Comparison of ENCODE assay signal across 1 cellular context in genomic region chr10:75209325-75210192, GRCh38.
TF ChIP-seq lines count a peak whose summit lies in the region.

No MANE protein-coding gene starts in this region.

TF ChIP-seq in K562, 482 proteins besides CTCF, POLR2A, EP300 and RAD21 (continued from another document and continues in another):
- TF ChIP-seq, protein P1, sequence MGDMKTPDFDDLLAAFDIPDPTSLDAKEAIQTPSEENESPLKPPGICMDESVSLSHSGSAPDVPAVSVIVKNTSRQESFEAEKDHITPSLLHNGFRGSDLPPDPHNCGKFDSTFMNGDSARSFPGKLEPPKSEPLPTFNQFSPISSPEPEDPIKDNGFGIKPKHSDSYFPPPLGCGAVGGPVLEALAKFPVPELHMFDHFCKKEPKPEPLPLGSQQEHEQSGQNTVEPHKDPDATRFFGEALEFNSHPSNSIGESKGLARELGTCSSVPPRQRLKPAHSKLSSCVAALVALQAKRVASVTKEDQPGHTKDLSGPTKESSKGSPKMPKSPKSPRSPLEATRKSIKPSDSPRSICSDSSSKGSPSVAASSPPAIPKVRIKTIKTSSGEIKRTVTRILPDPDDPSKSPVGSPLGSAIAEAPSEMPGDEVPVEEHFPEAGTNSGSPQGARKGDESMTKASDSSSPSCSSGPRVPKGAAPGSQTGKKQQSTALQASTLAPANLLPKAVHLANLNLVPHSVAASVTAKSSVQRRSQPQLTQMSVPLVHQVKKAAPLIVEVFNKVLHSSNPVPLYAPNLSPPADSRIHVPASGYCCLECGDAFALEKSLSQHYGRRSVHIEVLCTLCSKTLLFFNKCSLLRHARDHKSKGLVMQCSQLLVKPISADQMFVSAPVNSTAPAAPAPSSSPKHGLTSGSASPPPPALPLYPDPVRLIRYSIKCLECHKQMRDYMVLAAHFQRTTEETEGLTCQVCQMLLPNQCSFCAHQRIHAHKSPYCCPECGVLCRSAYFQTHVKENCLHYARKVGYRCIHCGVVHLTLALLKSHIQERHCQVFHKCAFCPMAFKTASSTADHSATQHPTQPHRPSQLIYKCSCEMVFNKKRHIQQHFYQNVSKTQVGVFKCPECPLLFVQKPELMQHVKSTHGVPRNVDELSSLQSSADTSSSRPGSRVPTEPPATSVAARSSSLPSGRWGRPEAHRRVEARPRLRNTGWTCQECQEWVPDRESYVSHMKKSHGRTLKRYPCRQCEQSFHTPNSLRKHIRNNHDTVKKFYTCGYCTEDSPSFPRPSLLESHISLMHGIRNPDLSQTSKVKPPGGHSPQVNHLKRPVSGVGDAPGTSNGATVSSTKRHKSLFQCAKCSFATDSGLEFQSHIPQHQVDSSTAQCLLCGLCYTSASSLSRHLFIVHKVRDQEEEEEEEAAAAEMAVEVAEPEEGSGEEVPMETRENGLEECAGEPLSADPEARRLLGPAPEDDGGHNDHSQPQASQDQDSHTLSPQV (IDR thresholded peaks at IDR 0.05): peak; percentile 100
- TF ChIP-seq MTA3 (IDR thresholded peaks at IDR 0.05; ENCODE audit: borderline replicate concordance) (0 out of 2 replicates have a peak, but pooled peaks have one; percentile 10), SOX6 (IDR thresholded peaks at IDR 0.05) (no peak), ZNF140 (CRISPR knock-in tag; IDR thresholded peaks at IDR 0.05) (no peak), HNRNPUL1 (IDR thresholded peaks at IDR 0.05; ENCODE audit: low read length) (no peak), MAFG (tag; conservative IDR thresholded peaks at IDR 0.05) (peak; percentile 72), EP400 (IDR thresholded peaks at IDR 0.05) (no peak; the same call in 1 of the 2 replicates), KAT7 (CRISPR knock-in tag; IDR thresholded peaks at IDR 0.05; ENCODE audit: borderline replicate concordance) (no peak), ZNF175 (CRISPR knock-in tag; IDR thresholded peaks at IDR 0.05; ENCODE audit: low read depth) (peak; percentile 94), KAT8 (IDR thresholded peaks at IDR 0.05; ENCODE audit: low read depth) (no peak), ZNF699 (CRISPR knock-in tag; IDR thresholded peaks at IDR 0.05; ENCODE audit: insufficient replicate concordance) (no peak), ZC3H11A (IDR thresholded peaks at IDR 0.05; ENCODE audit: low read depth, low read length) (no peak), TCF3 (CRISPR knock-in tag; IDR thresholded peaks at IDR 0.05) (no peak), HDAC8 (tag; IDR thresholded peaks at IDR 0.05) (peak; percentile 88), MAFK (IDR thresholded peaks at IDR 0.05; ENCODE audit: low read length) (peak; percentile 50), TARDBP (IDR thresholded peaks at IDR 0.05) (no peak), GTF2A2 (tag; IDR thresholded peaks at IDR 0.05) (peak; percentile 78; the same call in 1 of the 2 replicates), ATF7 (IDR thresholded peaks at IDR 0.05) (no peak), MYC (IDR thresholded peaks at IDR 0.05; ENCODE audit: low read depth, low read length) (no peak), MYC (CRISPR knock-in tag; IDR thresholded peaks at IDR 0.05; ENCODE audit: borderline replicate concordance, low read depth) (peak; percentile 87; the same call in 1 of the 2 replicates), WHSC1 (IDR thresholded peaks at IDR 0.05; ENCODE audit: low read length) (no peak), ZC3H8 (IDR thresholded peaks at IDR 0.05) (no peak), LCOR (CRISPR knock-in tag; IDR thresholded peaks at IDR 0.05) (no peak), RBM14 (IDR thresholded peaks at IDR 0.05; ENCODE audit: borderline replicate concordance, insufficient read depth, low read depth, low read length) (no peak), SETDB1 (IDR thresholded peaks at IDR 0.05; ENCODE audit: low read length) (no peak), NR2C1 (IDR thresholded peaks at IDR 0.05) (no peak), NR2C1 (tag; IDR thresholded peaks at IDR 0.05) (peak; percentile 89), ZNF707 (CRISPR knock-in tag; conservative IDR thresholded peaks at IDR 0.05) (peak; percentile 59; the same call in 1 of the 2 replicates), JUND (IDR thresholded peaks at IDR 0.05; ENCODE audit: borderline replicate concordance, low read depth, low read length) (no peak), JUND (tag; IDR thresholded peaks at IDR 0.05; ENCODE audit: borderline replicate concordance, low read depth, low read length) (peak; percentile 63; the same call in 2 of the 3 replicates), ZNF76 (CRISPR knock-in tag; IDR thresholded peaks at IDR 0.05; ENCODE audit: borderline replicate concordance) (peak; percentile 97), ZNF57 (CRISPR knock-in tag; IDR thresholded peaks at IDR 0.05) (peak; percentile 78; the same call in 1 of the 2 replicates), ZBTB17 (CRISPR knock-in tag; IDR thresholded peaks at IDR 0.05) (peak; percentile 87), LARP7 (IDR thresholded peaks at IDR 0.05) (no peak), TCF7L2 (IDR thresholded peaks at IDR 0.05; ENCODE audit: low read depth, low read length) (no peak), ZNF830 (CRISPR knock-in tag; IDR thresholded peaks at IDR 0.05) (0 out of 2 replicates have a peak, but pooled peaks have one; percentile 53), ZBTB43 (CRISPR knock-in tag; IDR thresholded peaks at IDR 0.05) (peak; percentile 3; the same call in 1 of the 2 replicates), HNRNPL (IDR thresholded peaks at IDR 0.05; ENCODE audit: low read depth, low read length) (no peak), ZFP30 (CRISPR knock-in tag; IDR thresholded peaks at IDR 0.05; ENCODE audit: borderline replicate concordance) (no peak), POLR2G (IDR thresholded peaks at IDR 0.05; ENCODE audit: low read depth, low read length) (peak; percentile 48), ZNF232 (CRISPR knock-in tag; IDR thresholded peaks at IDR 0.05) (no peak), SMARCC2 (IDR thresholded peaks at IDR 0.05; ENCODE audit: low read depth) (no peak), MCM7 (IDR thresholded peaks at IDR 0.05) (no peak), ZFPM2 (CRISPR knock-in tag; IDR thresholded peaks at IDR 0.05) (0 out of 2 replicates have a peak, but pooled peaks have one; percentile 24), PHF8 (IDR thresholded peaks at IDR 0.05; ENCODE audit: borderline replicate concordance, low read length) (no peak; the same call in 1 of the 2 replicates), SUPT5H (IDR thresholded peaks at IDR 0.05) (no peak; the same call in 1 of the 2 replicates), ZNF184 (CRISPR knock-in tag; IDR thresholded peaks at IDR 0.05) (no peak), BRD4 (IDR thresholded peaks at IDR 0.05) (no peak), ZNF197 (CRISPR knock-in tag; IDR thresholded peaks at IDR 0.05; ENCODE audit: low read depth) (peak; percentile 95), ZBTB2 (IDR thresholded peaks at IDR 0.05) (peak; percentile 86), KLF1 (tag; IDR thresholded peaks at IDR 0.05) (peak; percentile 84), ZNF561 (CRISPR knock-in tag; conservative IDR thresholded peaks at IDR 0.05) (peak; percentile 48; the same call in 1 of the 2 replicates), TRIM24 (IDR thresholded peaks at IDR 0.05) (no peak), NEUROD1 (IDR thresholded peaks at IDR 0.05; ENCODE audit: borderline replicate concordance, low read depth, low read length, partially characterized antibody) (no peak), OTX1 (CRISPR knock-in tag; IDR thresholded peaks at IDR 0.05) (no peak), NFIX (CRISPR knock-in tag; IDR thresholded peaks at IDR 0.05; ENCODE audit: low read depth) (peak; percentile 37; the same call in 1 of the 2 replicates), ZNF41 (CRISPR knock-in tag; conservative IDR thresholded peaks at IDR 0.05) (peak; percentile 89), ZKSCAN1 (IDR thresholded peaks at IDR 0.05; ENCODE audit: low read depth, low read length) (no peak), ZNF764 (CRISPR knock-in tag; IDR thresholded peaks at IDR 0.05; ENCODE audit: low read depth) (no peak)
- TF ChIP-seq, protein P2, sequence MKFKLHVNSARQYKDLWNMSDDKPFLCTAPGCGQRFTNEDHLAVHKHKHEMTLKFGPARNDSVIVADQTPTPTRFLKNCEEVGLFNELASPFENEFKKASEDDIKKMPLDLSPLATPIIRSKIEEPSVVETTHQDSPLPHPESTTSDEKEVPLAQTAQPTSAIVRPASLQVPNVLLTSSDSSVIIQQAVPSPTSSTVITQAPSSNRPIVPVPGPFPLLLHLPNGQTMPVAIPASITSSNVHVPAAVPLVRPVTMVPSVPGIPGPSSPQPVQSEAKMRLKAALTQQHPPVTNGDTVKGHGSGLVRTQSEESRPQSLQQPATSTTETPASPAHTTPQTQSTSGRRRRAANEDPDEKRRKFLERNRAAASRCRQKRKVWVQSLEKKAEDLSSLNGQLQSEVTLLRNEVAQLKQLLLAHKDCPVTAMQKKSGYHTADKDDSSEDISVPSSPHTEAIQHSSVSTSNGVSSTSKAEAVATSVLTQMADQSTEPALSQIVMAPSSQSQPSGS (CRISPR knock-in tag; IDR thresholded peaks at IDR 0.05): no peak
- TF ChIP-seq, protein P3, sequence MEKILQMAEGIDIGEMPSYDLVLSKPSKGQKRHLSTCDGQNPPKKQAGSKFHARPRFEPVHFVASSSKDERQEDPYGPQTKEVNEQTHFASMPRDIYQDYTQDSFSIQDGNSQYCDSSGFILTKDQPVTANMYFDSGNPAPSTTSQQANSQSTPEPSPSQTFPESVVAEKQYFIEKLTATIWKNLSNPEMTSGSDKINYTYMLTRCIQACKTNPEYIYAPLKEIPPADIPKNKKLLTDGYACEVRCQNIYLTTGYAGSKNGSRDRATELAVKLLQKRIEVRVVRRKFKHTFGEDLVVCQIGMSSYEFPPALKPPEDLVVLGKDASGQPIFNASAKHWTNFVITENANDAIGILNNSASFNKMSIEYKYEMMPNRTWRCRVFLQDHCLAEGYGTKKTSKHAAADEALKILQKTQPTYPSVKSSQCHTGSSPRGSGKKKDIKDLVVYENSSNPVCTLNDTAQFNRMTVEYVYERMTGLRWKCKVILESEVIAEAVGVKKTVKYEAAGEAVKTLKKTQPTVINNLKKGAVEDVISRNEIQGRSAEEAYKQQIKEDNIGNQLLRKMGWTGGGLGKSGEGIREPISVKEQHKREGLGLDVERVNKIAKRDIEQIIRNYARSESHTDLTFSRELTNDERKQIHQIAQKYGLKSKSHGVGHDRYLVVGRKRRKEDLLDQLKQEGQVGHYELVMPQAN (IDR thresholded peaks at IDR 0.05; ENCODE audit: borderline replicate concordance): peak; percentile 50; the same call in 1 of the 2 replicates
- TF ChIP-seq, protein P4, sequence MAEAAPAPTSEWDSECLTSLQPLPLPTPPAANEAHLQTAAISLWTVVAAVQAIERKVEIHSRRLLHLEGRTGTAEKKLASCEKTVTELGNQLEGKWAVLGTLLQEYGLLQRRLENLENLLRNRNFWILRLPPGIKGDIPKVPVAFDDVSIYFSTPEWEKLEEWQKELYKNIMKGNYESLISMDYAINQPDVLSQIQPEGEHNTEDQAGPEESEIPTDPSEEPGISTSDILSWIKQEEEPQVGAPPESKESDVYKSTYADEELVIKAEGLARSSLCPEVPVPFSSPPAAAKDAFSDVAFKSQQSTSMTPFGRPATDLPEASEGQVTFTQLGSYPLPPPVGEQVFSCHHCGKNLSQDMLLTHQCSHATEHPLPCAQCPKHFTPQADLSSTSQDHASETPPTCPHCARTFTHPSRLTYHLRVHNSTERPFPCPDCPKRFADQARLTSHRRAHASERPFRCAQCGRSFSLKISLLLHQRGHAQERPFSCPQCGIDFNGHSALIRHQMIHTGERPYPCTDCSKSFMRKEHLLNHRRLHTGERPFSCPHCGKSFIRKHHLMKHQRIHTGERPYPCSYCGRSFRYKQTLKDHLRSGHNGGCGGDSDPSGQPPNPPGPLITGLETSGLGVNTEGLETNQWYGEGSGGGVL (CRISPR knock-in tag; IDR thresholded peaks at IDR 0.05): peak; percentile 78
- TF ChIP-seq, protein P5, sequence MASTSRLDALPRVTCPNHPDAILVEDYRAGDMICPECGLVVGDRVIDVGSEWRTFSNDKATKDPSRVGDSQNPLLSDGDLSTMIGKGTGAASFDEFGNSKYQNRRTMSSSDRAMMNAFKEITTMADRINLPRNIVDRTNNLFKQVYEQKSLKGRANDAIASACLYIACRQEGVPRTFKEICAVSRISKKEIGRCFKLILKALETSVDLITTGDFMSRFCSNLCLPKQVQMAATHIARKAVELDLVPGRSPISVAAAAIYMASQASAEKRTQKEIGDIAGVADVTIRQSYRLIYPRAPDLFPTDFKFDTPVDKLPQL (IDR thresholded peaks at IDR 0.05; ENCODE audit: extremely low read depth, insufficient read length): no peak
- TF ChIP-seq, protein P6, sequence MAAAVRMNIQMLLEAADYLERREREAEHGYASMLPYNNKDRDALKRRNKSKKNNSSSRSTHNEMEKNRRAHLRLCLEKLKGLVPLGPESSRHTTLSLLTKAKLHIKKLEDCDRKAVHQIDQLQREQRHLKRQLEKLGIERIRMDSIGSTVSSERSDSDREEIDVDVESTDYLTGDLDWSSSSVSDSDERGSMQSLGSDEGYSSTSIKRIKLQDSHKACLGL (CRISPR knock-in tag; IDR thresholded peaks at IDR 0.05; ENCODE audit: borderline replicate concordance, poor library complexity, severe bottlenecking): peak; percentile 13
